1 cellular context compared by ENCODE assay signal in genomic region chr16:89921131-89921698, GRCh38.
TF ChIP-seq lines count a peak whose summit lies in the region.

No MANE protein-coding gene starts in this region.

TF ChIP-seq in HepG2, 621 proteins besides CTCF, POLR2A, EP300 and RAD21 (continued from another document and continues in another):
- TF ChIP-seq PRDM10 (CRISPR knock-in tag; IDR thresholded peaks at IDR 0.05; ENCODE audit: low read depth) (no peak), ZNF629 (CRISPR knock-in tag; conservative IDR thresholded peaks at IDR 0.05) (no peak), ZSCAN21 (CRISPR knock-in tag; IDR thresholded peaks at IDR 0.05; ENCODE audit: borderline replicate concordance) (no peak), ZNF781 (CRISPR knock-in tag; IDR thresholded peaks at IDR 0.05; ENCODE audit: borderline replicate concordance, not compliant biosample characterization) (no peak), KDM2A (CRISPR knock-in tag; IDR thresholded peaks at IDR 0.05; ENCODE audit: borderline replicate concordance, low read depth) (peak; percentile 2; the same call in 1 of the 2 replicates), HES4 (CRISPR knock-in tag; IDR thresholded peaks at IDR 0.05; ENCODE audit: borderline replicate concordance) (no peak), ZNF513 (CRISPR knock-in tag; conservative IDR thresholded peaks at IDR 0.05) (no peak), TBX2 (CRISPR knock-in tag; IDR thresholded peaks at IDR 0.05; ENCODE audit: borderline replicate concordance) (no peak), ZNF33B (CRISPR knock-in tag; IDR thresholded peaks at IDR 0.05) (no peak), XRCC5 (optimal IDR thresholded peaks at IDR 0.05; ENCODE audit: low read length) (no peak), SAFB2 (CRISPR knock-in tag; IDR thresholded peaks at IDR 0.05; ENCODE audit: borderline replicate concordance, low read depth) (no peak), ZNF691 (CRISPR knock-in tag; IDR thresholded peaks at IDR 0.05; ENCODE audit: borderline replicate concordance, low read depth) (peak; percentile 20), SOX13 (IDR thresholded peaks at IDR 0.05) (0 out of 2 replicates have a peak, but pooled peaks have one; percentile 24), SOX13 (CRISPR knock-in tag; conservative IDR thresholded peaks at IDR 0.05 in 1 of 2, IDR thresholded peaks at IDR 0.05 in 1 of 2) (no peak), ZNF766 (CRISPR knock-in tag; IDR thresholded peaks at IDR 0.05; ENCODE audit: borderline replicate concordance) (0 out of 2 replicates have a peak, but pooled peaks have one; percentile 53), ZNF281 (CRISPR knock-in tag; IDR thresholded peaks at IDR 0.05; ENCODE audit: borderline replicate concordance) (peak; percentile 17; the same call in 1 of the 2 replicates), TBL1XR1 (IDR thresholded peaks at IDR 0.05; ENCODE audit: borderline replicate concordance, low read length, partially characterized antibody) (no peak), MEIS2 (CRISPR knock-in tag; IDR thresholded peaks at IDR 0.05) (peak; percentile 68; the same call in 1 of the 2 replicates), NFIC (IDR thresholded peaks at IDR 0.05; ENCODE audit: low read length) (no peak), FOXO1 (CRISPR knock-in tag; IDR thresholded peaks at IDR 0.05) (no peak), SMC3 (IDR thresholded peaks at IDR 0.05; ENCODE audit: low read length) (no peak), ZNF879 (CRISPR knock-in tag; IDR thresholded peaks at IDR 0.05) (no peak), ZFP41 (CRISPR knock-in tag; IDR thresholded peaks at IDR 0.05; ENCODE audit: borderline replicate concordance) (no peak), SIX1 (CRISPR knock-in tag; IDR thresholded peaks at IDR 0.05; ENCODE audit: borderline replicate concordance) (no peak), MXD4 (CRISPR knock-in tag; IDR thresholded peaks at IDR 0.05) (no peak), ZNF510 (CRISPR knock-in tag; IDR thresholded peaks at IDR 0.05; ENCODE audit: low read depth) (0 out of 2 replicates have a peak, but pooled peaks have one; percentile 17), ZNF605 (CRISPR knock-in tag; IDR thresholded peaks at IDR 0.05) (no peak), BRF2 (CRISPR knock-in tag; IDR thresholded peaks at IDR 0.05) (no peak), MTA3 (CRISPR knock-in tag; IDR thresholded peaks at IDR 0.05) (no peak), HOXA9 (CRISPR knock-in tag; IDR thresholded peaks at IDR 0.05; ENCODE audit: borderline replicate concordance) (no peak), ZMAT3 (CRISPR knock-in tag; conservative IDR thresholded peaks at IDR 0.05) (no peak), ZNF724P (CRISPR knock-in tag; IDR thresholded peaks at IDR 0.05; ENCODE audit: borderline replicate concordance) (0 out of 2 replicates have a peak, but pooled peaks have one; percentile 20), ZNF710 (CRISPR knock-in tag; IDR thresholded peaks at IDR 0.05; ENCODE audit: borderline replicate concordance) (no peak; the same call in 1 of the 2 replicates), NR3C1 (CRISPR knock-in tag; IDR thresholded peaks at IDR 0.05) (no peak), NONO (IDR thresholded peaks at IDR 0.05) (no peak), NONO (CRISPR knock-in tag; conservative IDR thresholded peaks at IDR 0.05) (no peak), ZNF746 (CRISPR knock-in tag; IDR thresholded peaks at IDR 0.05) (no peak), HINFP (CRISPR knock-in tag; IDR thresholded peaks at IDR 0.05; ENCODE audit: low read depth) (0 out of 2 replicates have a peak, but pooled peaks have one; percentile 53), ZNF160 (CRISPR knock-in tag; IDR thresholded peaks at IDR 0.05) (no peak), ZNF251 (CRISPR knock-in tag; IDR thresholded peaks at IDR 0.05) (peak; percentile 23; the same call in 1 of the 2 replicates), SMAD1 (CRISPR knock-in tag; IDR thresholded peaks at IDR 0.05; ENCODE audit: borderline replicate concordance, low read depth) (no peak; the same call in 1 of the 2 replicates), ZBTB2 (CRISPR knock-in tag; IDR thresholded peaks at IDR 0.05; ENCODE audit: low read depth) (no peak), ZNF264 (CRISPR knock-in tag; IDR thresholded peaks at IDR 0.05) (no peak), ZBTB34 (CRISPR knock-in tag; IDR thresholded peaks at IDR 0.05) (no peak; the same call in 1 of the 2 replicates), E2F2 (CRISPR knock-in tag; IDR thresholded peaks at IDR 0.05; ENCODE audit: borderline replicate concordance) (no peak), FOXM1 (CRISPR knock-in tag; IDR thresholded peaks at IDR 0.05) (no peak), ZSCAN12 (CRISPR knock-in tag; IDR thresholded peaks at IDR 0.05) (no peak)
